ENCODE assay signal across 19 cellular contexts in genomic region chr18:56312554-56312953, GRCh38.
"Had no signal": no experiment of that assay in that cellular context is flagged by ENCODE, and none has a peak within 500 bp of the region (broad histone marks: within the 10 kb centered on the region; RNA-seq: fewer than 3 reads in every experiment).

No MANE protein-coding gene starts in this region.

- ATAC-seq: foreskin keratinocyte; left lung; naive thymus-derived CD4-positive, alpha-beta T cell had no signal

- H3K27ac Mint-ChIP-seq: activated naive CD4-positive, alpha-beta T cell treated with anti-CD3 and anti-CD28 coated beads, Interleukin-2, amount 50 U/mL, for 24 hours; immature natural killer cell; naive thymus-derived CD4-positive, alpha-beta T cell; progenitor cell of endocrine pancreas; stimulated activated naive CD8-positive, alpha-beta T cell treated with anti-CD3 and anti-CD28 coated beads, Interleukin-15, Interleukin-2, amounts not matched to agents 100 ng/mL and 50 ng/mL, for 24 hours had no signal

- H3K27me3 ChIP-seq: foreskin keratinocyte, left lung had no signal

- DNase-seq: activated CD4-positive, alpha-beta T cell treated with anti-CD3 and anti-CD28 coated beads for 1 hour; activated CD4-positive, alpha-beta T cell treated with anti-CD3 and anti-CD28 coated beads, Interleukin-2, amount 50 U/mL, for 1 hour; activated gamma-delta T cell treated with Interleukin-2 at 50 U/mL for 16 hours; activated T-cell treated with anti-CD3 and anti-CD28 coated beads, Interleukin-2, amount 50 U/mL, for 1 hour; anterior cingulate cortex; effector memory CD4-positive, alpha-beta T cell; foreskin keratinocyte; immature natural killer cell; left lung; naive thymus-derived CD4-positive, alpha-beta T cell; stimulated activated CD4-positive, alpha-beta T cell treated with anti-CD3 and anti-CD28 coated beads, Interleukin-4, amount 100 ng/mL, for 24 hours; substantia nigra; T-helper 9 cell; tibial artery had no signal

- H3K4me3 ChIP-seq: left lung, lung, tibial artery had no signal

- H3K4me1 ChIP-seq: left lung, tibial artery had no signal

- H3K27ac ChIP-seq: foreskin keratinocyte, left lung, tibial artery had no signal

- H3K9me3 ChIP-seq: left lung, tibial artery had no signal

- H3K4me3 Mint-ChIP-seq: activated naive CD4-positive, alpha-beta T cell treated with anti-CD3 and anti-CD28 coated beads, Interleukin-2, amount 50 U/mL, for 24 hours; immature natural killer cell; naive thymus-derived CD4-positive, alpha-beta T cell; stimulated activated naive CD8-positive, alpha-beta T cell treated with anti-CD3 and anti-CD28 coated beads, Interleukin-15, Interleukin-2, amounts not matched to agents 100 ng/mL and 50 ng/mL, for 24 hours had no signal

- H3K36me3 Mint-ChIP-seq: activated naive CD4-positive, alpha-beta T cell treated with anti-CD3 and anti-CD28 coated beads, Interleukin-2, amount 50 U/mL, for 24 hours; brain; immature natural killer cell; naive thymus-derived CD4-positive, alpha-beta T cell had no signal

- H3K27me3 Mint-ChIP-seq: activated naive CD4-positive, alpha-beta T cell treated with anti-CD3 and anti-CD28 coated beads, Interleukin-2, amount 50 U/mL, for 24 hours; naive thymus-derived CD4-positive, alpha-beta T cell; progenitor cell of endocrine pancreas; stimulated activated naive CD8-positive, alpha-beta T cell treated with anti-CD3 and anti-CD28 coated beads, Interleukin-15, Interleukin-2, amounts not matched to agents 100 ng/mL and 50 ng/mL, for 24 hours had no signal

- H3K4me1 Mint-ChIP-seq: activated naive CD4-positive, alpha-beta T cell treated with anti-CD3 and anti-CD28 coated beads, Interleukin-2, amount 50 U/mL, for 24 hours; immature natural killer cell; naive thymus-derived CD4-positive, alpha-beta T cell had no signal

- H3K36me3 ChIP-seq: left lung, tibial artery had no signal

- H3K9me3 Mint-ChIP-seq: activated naive CD4-positive, alpha-beta T cell treated with anti-CD3 and anti-CD28 coated beads, Interleukin-2, amount 50 U/mL, for 24 hours had no signal
